In genomic region chr10:20933705-20934104, GRCh38 we compare ENCODE assay signal across 3 cellular contexts.
"Had no signal": no experiment of that assay in that cellular context is flagged by ENCODE, and none has a peak within 500 bp of the region (broad histone marks: within the 10 kb centered on the region; RNA-seq: fewer than 3 reads in every experiment).

No MANE protein-coding gene starts in this region.

- ATAC-seq: GM12878 had no signal

- H3K4me3 ChIP-seq: GM12878 had no signal

- DNase-seq: GDM1, GF-D8 had no signal
